Comparison of ENCODE assay signal across 1 cellular context in genomic region chr13:88979465-88980180, GRCh38.
TF ChIP-seq lines count a peak whose summit lies in the region.

No MANE protein-coding gene starts in this region.

TF ChIP-seq in WTC11, 78 proteins besides CTCF, POLR2A, EP300 and RAD21 (continued from another document):
- no peak for TF ChIP-seq ZBTB43 (CRISPR knock-in tag; IDR thresholded peaks at IDR 0.05)
- TF ChIP-seq GTF2I (CRISPR knock-in tag; conservative IDR thresholded peaks at IDR 0.05), result no peak
- TF ChIP-seq, protein P1, sequence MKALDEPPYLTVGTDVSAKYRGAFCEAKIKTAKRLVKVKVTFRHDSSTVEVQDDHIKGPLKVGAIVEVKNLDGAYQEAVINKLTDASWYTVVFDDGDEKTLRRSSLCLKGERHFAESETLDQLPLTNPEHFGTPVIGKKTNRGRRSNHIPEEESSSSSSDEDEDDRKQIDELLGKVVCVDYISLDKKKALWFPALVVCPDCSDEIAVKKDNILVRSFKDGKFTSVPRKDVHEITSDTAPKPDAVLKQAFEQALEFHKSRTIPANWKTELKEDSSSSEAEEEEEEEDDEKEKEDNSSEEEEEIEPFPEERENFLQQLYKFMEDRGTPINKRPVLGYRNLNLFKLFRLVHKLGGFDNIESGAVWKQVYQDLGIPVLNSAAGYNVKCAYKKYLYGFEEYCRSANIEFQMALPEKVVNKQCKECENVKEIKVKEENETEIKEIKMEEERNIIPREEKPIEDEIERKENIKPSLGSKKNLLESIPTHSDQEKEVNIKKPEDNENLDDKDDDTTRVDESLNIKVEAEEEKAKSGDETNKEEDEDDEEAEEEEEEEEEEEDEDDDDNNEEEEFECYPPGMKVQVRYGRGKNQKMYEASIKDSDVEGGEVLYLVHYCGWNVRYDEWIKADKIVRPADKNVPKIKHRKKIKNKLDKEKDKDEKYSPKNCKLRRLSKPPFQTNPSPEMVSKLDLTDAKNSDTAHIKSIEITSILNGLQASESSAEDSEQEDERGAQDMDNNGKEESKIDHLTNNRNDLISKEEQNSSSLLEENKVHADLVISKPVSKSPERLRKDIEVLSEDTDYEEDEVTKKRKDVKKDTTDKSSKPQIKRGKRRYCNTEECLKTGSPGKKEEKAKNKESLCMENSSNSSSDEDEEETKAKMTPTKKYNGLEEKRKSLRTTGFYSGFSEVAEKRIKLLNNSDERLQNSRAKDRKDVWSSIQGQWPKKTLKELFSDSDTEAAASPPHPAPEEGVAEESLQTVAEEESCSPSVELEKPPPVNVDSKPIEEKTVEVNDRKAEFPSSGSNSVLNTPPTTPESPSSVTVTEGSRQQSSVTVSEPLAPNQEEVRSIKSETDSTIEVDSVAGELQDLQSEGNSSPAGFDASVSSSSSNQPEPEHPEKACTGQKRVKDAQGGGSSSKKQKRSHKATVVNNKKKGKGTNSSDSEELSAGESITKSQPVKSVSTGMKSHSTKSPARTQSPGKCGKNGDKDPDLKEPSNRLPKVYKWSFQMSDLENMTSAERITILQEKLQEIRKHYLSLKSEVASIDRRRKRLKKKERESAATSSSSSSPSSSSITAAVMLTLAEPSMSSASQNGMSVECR (CRISPR knock-in tag; IDR thresholded peaks at IDR 0.05; ENCODE audit: borderline replicate concordance), result no peak
- no peak for TF ChIP-seq ZNF416 (CRISPR knock-in tag; IDR thresholded peaks at IDR 0.05)
- no peak for TF ChIP-seq JUN (CRISPR knock-in tag; IDR thresholded peaks at IDR 0.05)
- no peak for TF ChIP-seq NFYB (CRISPR knock-in tag; conservative IDR thresholded peaks at IDR 0.05; ENCODE audit: low read depth)
